In genomic region chr9:129633207-129633606, GRCh38 we compare ENCODE assay signal across 35 cellular contexts. TPM values are rescaled to one million over a fixed set of nuclear protein-coding genes. Genes with fewer than 3 reads are reported as not detected.
"Had no signal": no experiment of that assay in that cellular context is flagged by ENCODE, and none has a peak within 500 bp of the region (broad histone marks: within the 10 kb centered on the region; RNA-seq: fewer than 3 reads in every experiment).

No MANE protein-coding gene starts in this region.

- H3K27me3 ChIP-seq: adrenal gland, MG63 had no signal

- H3K9me3 Mint-ChIP-seq: activated B cell treated with CpG ODN at 0.5 μM for 24 hours; activated CD4-positive, alpha-beta memory T cell treated with anti-CD3 and anti-CD28 coated beads for 36 hours; activated naive CD4-positive, alpha-beta T cell treated with anti-CD3 and anti-CD28 coated beads, Interleukin-2, amount 50 U/mL, for 24 hours; activated T-helper 17 cell treated with anti-CD3 and anti-CD28 coated beads, Interleukin-2, amount 50 U/mL, for 72 hours; brain had no signal

- H3K27ac ChIP-seq: VCaP had no signal

- H3K9me3 ChIP-seq: adrenal gland, MG63 had no signal

- DNase-seq: activated B cell treated with CpG ODN at 0.5 μM for 24 hours; activated CD4-positive, alpha-beta memory T cell treated with anti-CD3 and anti-CD28 coated beads for 36 hours; activated CD4-positive, alpha-beta T cell treated with anti-CD3 and anti-CD28 coated beads for 4 hours; activated CD4-positive, alpha-beta T cell treated with anti-CD3 and anti-CD28 coated beads, Interleukin-2, amount 50 U/mL, for 1 hour; activated CD4-positive, CD25-positive, alpha-beta regulatory T cell treated with anti-CD3 and anti-CD28 coated beads, Interleukin-2, amount 50 U/mL, for 72 hours; activated CD8-positive, alpha-beta memory T cell treated with anti-CD3 and anti-CD28 coated beads, Interleukin-2, amount 50 U/mL, for 4 hours; activated effector memory CD4-positive, alpha-beta T cell treated with anti-CD3 and anti-CD28 coated beads, Interleukin-2, amount 50 U/mL, for 16 hours; activated naive CD4-positive, alpha-beta T cell; activated T-cell treated with anti-CD3 and anti-CD28 coated beads for 4 hours; central memory CD4-positive, alpha-beta T cell; Kasumi-1; KG1; MG63; NCI-H1048; NCI-H1105 treated with DMSO at 0.1 percent for 48 hours; NCI-H1436; NCI-H1694; NCI-H1930; NCI-H345; NCI-H526; NCI-H748 treated with DMSO at 0.1 percent for 48 hours; NK-92 treated with Interleukin-12 subunit alpha and Interleukin-12 subunit beta, amount 100 ng/mL, for 24 hours; PC-3; Right ventricle myocardium superior; SW 1271; T-helper 1 cell; T-helper 2 cell; T-helper 9 cell had no signal

- H3K4me3 ChIP-seq: adrenal gland, MG63 had no signal

- H3K27ac Mint-ChIP-seq: activated naive CD4-positive, alpha-beta T cell treated with anti-CD3 and anti-CD28 coated beads, Interleukin-2, amount 50 U/mL, for 24 hours; activated T-helper 17 cell treated with anti-CD3 and anti-CD28 coated beads, Interleukin-2, amount 50 U/mL, for 72 hours had no signal

- H3K4me3 Mint-ChIP-seq: activated B cell treated with CpG ODN at 0.5 μM for 24 hours; activated CD4-positive, alpha-beta memory T cell treated with anti-CD3 and anti-CD28 coated beads for 36 hours; activated naive CD4-positive, alpha-beta T cell treated with anti-CD3 and anti-CD28 coated beads, Interleukin-2, amount 50 U/mL, for 24 hours; activated T-helper 17 cell treated with anti-CD3 and anti-CD28 coated beads, Interleukin-2, amount 50 U/mL, for 72 hours; brain had no signal

- FAIRE-seq: bronchial epithelial cell, RCC 7860 had no signal

- ATAC-seq: PC-3 had no signal

- H3K27me3 Mint-ChIP-seq: activated B cell treated with CpG ODN at 0.5 μM for 24 hours; activated CD4-positive, alpha-beta memory T cell treated with anti-CD3 and anti-CD28 coated beads for 36 hours; activated naive CD4-positive, alpha-beta T cell treated with anti-CD3 and anti-CD28 coated beads, Interleukin-2, amount 50 U/mL, for 24 hours; activated T-helper 17 cell treated with anti-CD3 and anti-CD28 coated beads, Interleukin-2, amount 50 U/mL, for 72 hours; brain had no signal

RNA-seq across cellular contexts. Expression of gene C9orf50, which starts 12.3 kb away (rescaled TPM):
- total RNA-seq: activated B cell treated with CpG ODN at 0.5 μM for 24 hours; activated CD4-positive, alpha-beta memory T cell treated with anti-CD3 and anti-CD28 coated beads for 36 hours; activated T-helper 17 cell treated with anti-CD3 and anti-CD28 coated beads, Interleukin-2, amount 50 U/mL, for 72 hours; bronchial epithelial cell; PC-3; Right ventricle myocardium superior had no signal

RNA-seq across cellular contexts. Expression of gene PRRX2, which starts 32.2 kb away (rescaled TPM):
- total RNA-seq: activated B cell treated with CpG ODN at 0.5 μM for 24 hours, bronchial epithelial cell had no signal
